In genomic region chr1:169707917-169708604, GRCh38 we compare ENCODE assay signal across 1 cellular context.
TF ChIP-seq lines count a peak whose summit lies in the region.

No MANE protein-coding gene starts in this region.

TF ChIP-seq in SK-N-SH treated with all-trans-retinoic acid at 6 μM for 48 hours, 23 proteins besides CTCF, POLR2A, EP300 and RAD21 (continued from another document):
- no peak for TF ChIP-seq TSHZ2 (CRISPR knock-in tag; IDR thresholded peaks at IDR 0.05)
- TF ChIP-seq ZFP30 (CRISPR knock-in tag; IDR thresholded peaks at IDR 0.05): no peak
- no peak for TF ChIP-seq ZNF565 (CRISPR knock-in tag; conservative IDR thresholded peaks at IDR 0.05; ENCODE audit: low read depth)
- no peak for TF ChIP-seq CSDC2 (CRISPR knock-in tag; IDR thresholded peaks at IDR 0.05)
- no peak for TF ChIP-seq PATZ1 (CRISPR knock-in tag; IDR thresholded peaks at IDR 0.05; ENCODE audit: borderline replicate concordance)
- TF ChIP-seq ZNF70 (CRISPR knock-in tag; IDR thresholded peaks at IDR 0.05): no peak
- TF ChIP-seq ZFP3 (CRISPR knock-in tag; IDR thresholded peaks at IDR 0.05): no peak
- no peak for TF ChIP-seq ISL1 (CRISPR knock-in tag; IDR thresholded peaks at IDR 0.05)
- no peak for TF ChIP-seq PPARA (CRISPR knock-in tag; IDR thresholded peaks at IDR 0.05; ENCODE audit: borderline replicate concordance)
- no peak for TF ChIP-seq ZNF8 (CRISPR knock-in tag; IDR thresholded peaks at IDR 0.05)
